ENCODE assay signal across 10 cellular contexts in the genomic region with DNA sequence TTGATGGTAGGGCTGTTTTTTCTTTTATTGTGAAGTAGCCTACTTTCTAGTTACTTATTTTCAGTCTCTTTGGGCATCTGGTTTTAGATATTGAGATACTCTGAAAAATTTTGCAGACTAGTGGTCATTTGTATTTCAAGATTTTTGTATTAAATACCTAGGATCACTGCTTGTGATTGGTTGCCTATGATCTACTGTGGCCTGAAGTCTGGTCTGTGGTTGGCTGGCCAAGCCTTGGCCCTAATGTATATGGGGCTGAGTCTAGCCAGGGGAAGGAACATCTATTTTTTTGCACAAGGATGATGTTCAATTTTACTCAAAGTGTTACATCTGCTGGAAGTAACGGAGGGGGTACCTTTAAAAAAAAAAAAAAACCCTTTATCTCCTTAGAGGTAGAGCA. TPM values are rescaled to one million over a fixed set of nuclear protein-coding genes. Genes with fewer than 3 reads are reported as not detected.
"Had no signal": no experiment of that assay in that cellular context is flagged by ENCODE, and none has a peak within 500 bp of the region (broad histone marks: within the 10 kb centered on the region; RNA-seq: fewer than 3 reads in every experiment).

No MANE protein-coding gene starts in this region.

RNA-seq across cellular contexts. Expression of a gene that starts 38.0 kb away (rescaled TPM):
- total RNA-seq: OCI-LY7, PC-9, Peyer's patch, Right ventricle myocardium inferior, Right ventricle myocardium superior, RPMI7951, SJSA1, SK-MEL-5, T-cell had no signal
- polyA plus RNA-seq: SK-N-SH had no signal
